In the genomic region with DNA sequence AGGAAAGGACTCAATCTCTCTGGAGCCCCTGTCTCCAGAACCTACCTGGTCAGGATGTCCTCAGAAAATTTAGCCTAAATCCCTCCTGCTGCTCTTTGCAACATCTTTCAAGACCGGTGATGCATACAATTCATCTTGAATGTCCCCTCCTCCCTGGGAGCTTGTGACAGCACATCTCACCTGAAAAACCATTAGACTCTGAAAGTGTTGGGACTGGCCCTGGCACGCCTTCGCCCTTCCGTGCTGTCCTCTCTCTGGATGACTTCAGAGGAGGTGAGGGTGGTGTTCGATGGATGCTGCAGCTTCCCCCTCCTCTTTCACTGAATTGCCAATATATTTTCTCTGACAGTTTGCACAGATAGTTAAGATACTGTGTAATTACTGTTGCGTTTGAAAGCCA, we compare ENCODE assay signal across 22 cellular contexts.
"Had no signal": no experiment of that assay in that cellular context is flagged by ENCODE, and none has a peak within 500 bp of the region (broad histone marks: within the 10 kb centered on the region; RNA-seq: fewer than 3 reads in every experiment).

No MANE protein-coding gene starts in this region.

- H3K4me3 ChIP-seq: K562 had no signal

- DNase-seq: Kasumi-1, MV-4-11, NCI-H1048, NCI-H1105, NCI-H1436, NCI-H2029, NCI-H2081 treated with DMSO at 0.1 percent for 48 hours, NCI-H2171, NCI-H226, NCI-H446, NCI-H510A, NCI-H524 treated with DMSO at 0.1 percent for 48 hours, NCI-H69, NCI-H774, SHP77, SK-N-SH, SW 1271, T-cell had no signal

- H3K9me3 ChIP-seq: SK-N-SH had no signal

- ATAC-seq: HepG2, K562, T-cell had no signal

- H3K27ac ChIP-seq: KMS-11, RWPE1 had no signal

- H3K4me2 ChIP-seq: KMS-11, SK-N-SH had no signal

- FAIRE-seq: HepG2, K562 had no signal

- H3K9ac ChIP-seq: KMS-11, SK-N-SH had no signal
